19 cellular contexts compared by ENCODE assay signal in the genomic region with DNA sequence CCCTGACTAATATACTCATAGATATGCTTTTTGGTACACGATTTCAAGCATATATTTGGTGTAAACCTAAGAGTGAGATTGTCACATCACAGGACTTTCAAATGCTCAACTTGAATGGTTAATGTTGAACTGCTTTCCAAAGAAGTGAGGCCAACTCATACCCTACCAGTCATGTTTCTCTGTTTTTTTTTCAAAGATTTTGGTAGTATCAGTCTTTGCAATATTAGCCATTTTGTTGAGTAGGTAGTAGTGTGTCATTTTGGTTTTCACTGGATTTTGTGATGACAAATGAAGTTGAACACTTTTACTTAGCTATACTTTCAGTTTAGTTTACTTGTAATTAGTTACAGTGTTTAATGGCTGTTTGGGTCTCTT. TPM values are rescaled to one million over a fixed set of nuclear protein-coding genes. Genes with fewer than 3 reads are reported as not detected.
DNase-seq lines count a peak whose midpoint lies in the region; ATAC-seq, FAIRE-seq and TF ChIP-seq lines count a peak whose summit lies in the region.
"Had no signal": no experiment of that assay in that cellular context is flagged by ENCODE, and none has a peak within 500 bp of the region (broad histone marks: within the 10 kb centered on the region; RNA-seq: fewer than 3 reads in every experiment).

No MANE protein-coding gene starts in this region.

- CTCF ChIA-PET in Calu3 (lab: Charles Lee) = no interaction called here

- DNase-seq in activated T-cell treated with anti-CD3 and anti-CD28 coated beads, Interleukin-2, amount 50 U/mL, for 4 hours = no peak
- DNase-seq in activated T-cell treated with anti-CD3 and anti-CD28 coated beads, Interleukin-2, amount 50 U/mL, for 1 hour = no peak
- DNase-seq in astrocyte (ENCODE audit: low read depth) (no peak), Calu3 (no peak), vagina (ENCODE audit: extremely low spot score in 2 of 2) (no peak)
- no peak for DNase-seq in stimulated activated effector memory CD8-positive, alpha-beta T cell treated with anti-CD3 and anti-CD28 coated beads, Interleukin-12 subunit alpha, Interleukin-12 subunit beta, amount 100 ng/mL, for 72 hours (ENCODE audit: low spot score in 2 of 2)
- DNase-seq in stimulated activated CD4-positive, alpha-beta T cell treated with anti-CD3 and anti-CD28 coated beads, Interleukin-1b, Interleukin-23, amount 100 ng/mL, for 48 hours = no peak
- DNase-seq: ACHN; BE2C; C1 segment of cervical spinal cord; CD4-positive, alpha-beta T cell; DMS79 treated with DMSO at 0.1 percent for 48 hours; GF-D8; HCEC 1CT had no signal

- no peaks in the 10 kb centered on the region for H3K9me3 Mint-ChIP-seq in activated T-cell treated with anti-CD3 and anti-CD28 coated beads, Interleukin-2, amount 50 U/mL, for 4 hours
- H3K9me3 Mint-ChIP-seq in astrocyte (ENCODE audit: unreplicated experiment) (peaks cover 2% of the 10 kb centered on the region), Calu3 (ENCODE audit: low read depth, unreplicated experiment) (no peaks in the 10 kb centered on the region)
- H3K9me3 Mint-ChIP-seq in stimulated activated effector memory CD8-positive, alpha-beta T cell treated with anti-CD3 and anti-CD28 coated beads, Interleukin-12 subunit alpha, Interleukin-12 subunit beta, amount 100 ng/mL, for 72 hours = no peaks in the 10 kb centered on the region
- H3K9me3 Mint-ChIP-seq: CD4-positive, alpha-beta T cell; IgD-negative memory B cell had no signal

- no peaks in the 10 kb centered on the region for H3K36me3 ChIP-seq in astrocyte (ENCODE audit: insufficient read depth, low read length)
- H3K36me3 ChIP-seq in vagina = no peaks in the 10 kb centered on the region
- H3K36me3 ChIP-seq: BE2C had no signal

- H3K9me3 ChIP-seq in astrocyte (ENCODE audit: insufficient read depth, low read depth, low read length) (no peaks in the 10 kb centered on the region), vagina (no peaks in the 10 kb centered on the region)
- H3K9me3 ChIP-seq: BE2C had no signal

- no peak overlapping the region for H3K9ac ChIP-seq in astrocyte (ENCODE audit: low read length)

- no peaks in the 10 kb centered on the region for H4K20me1 ChIP-seq in astrocyte (ENCODE audit: insufficient read depth, low read length)

- peak; percentile 83 to 84 for ATAC-seq in activated T-cell treated with anti-CD3 and anti-CD28 coated beads, Interleukin-2, amount 50 U/mL, for 4 hours
- ATAC-seq in stimulated activated effector memory CD8-positive, alpha-beta T cell treated with anti-CD3 and anti-CD28 coated beads, Interleukin-12 subunit alpha, Interleukin-12 subunit beta, amount 100 ng/mL, for 72 hours = peak; percentile 74
- ATAC-seq: GM23338, HepG2 had no signal

- H3K36me3 Mint-ChIP-seq in activated T-cell treated with anti-CD3 and anti-CD28 coated beads, Interleukin-2, amount 50 U/mL, for 4 hours (ENCODE audit: insufficient read depth) = no peaks in the 10 kb centered on the region
- H3K36me3 Mint-ChIP-seq in astrocyte (ENCODE audit: low read depth, unreplicated experiment) (no peaks in the 10 kb centered on the region), Calu3 (ENCODE audit: insufficient read depth, unreplicated experiment) (peaks cover 9% of the 10 kb centered on the region)
- no peaks in the 10 kb centered on the region for H3K36me3 Mint-ChIP-seq in stimulated activated effector memory CD8-positive, alpha-beta T cell treated with anti-CD3 and anti-CD28 coated beads, Interleukin-12 subunit alpha, Interleukin-12 subunit beta, amount 100 ng/mL, for 72 hours

- no peak overlapping the region for H3K27ac Mint-ChIP-seq in astrocyte (ENCODE audit: unreplicated experiment)
- H3K27ac Mint-ChIP-seq in stimulated activated effector memory CD8-positive, alpha-beta T cell treated with anti-CD3 and anti-CD28 coated beads, Interleukin-12 subunit alpha, Interleukin-12 subunit beta, amount 100 ng/mL, for 72 hours = no peak overlapping the region
- no peak overlapping the region for H3K27ac Mint-ChIP-seq in Calu3 (ENCODE audit: unreplicated experiment)
- H3K27ac Mint-ChIP-seq: CD4-positive, alpha-beta T cell; GM23338; IgD-negative memory B cell had no signal

- H3K27me3 ChIP-seq in astrocyte (ENCODE audit: insufficient read depth, low read length) (no peaks in the 10 kb centered on the region), vagina (no peaks in the 10 kb centered on the region)
- H3K27me3 ChIP-seq: BE2C had no signal

- no peak overlapping the region for H3K4me3 Mint-ChIP-seq in activated T-cell treated with anti-CD3 and anti-CD28 coated beads, Interleukin-2, amount 50 U/mL, for 4 hours
- H3K4me3 Mint-ChIP-seq in astrocyte (ENCODE audit: unreplicated experiment) (no peak overlapping the region), Calu3 (ENCODE audit: low read depth, unreplicated experiment) (no peak overlapping the region)
- H3K4me3 Mint-ChIP-seq in stimulated activated effector memory CD8-positive, alpha-beta T cell treated with anti-CD3 and anti-CD28 coated beads, Interleukin-12 subunit alpha, Interleukin-12 subunit beta, amount 100 ng/mL, for 72 hours = no peak overlapping the region
- H3K4me3 Mint-ChIP-seq: CD4-positive, alpha-beta T cell; GM23338; IgD-negative memory B cell had no signal

- H3K27ac ChIP-seq in astrocyte (ENCODE audit: low read depth, low read length) = no peak overlapping the region
- H3K27ac ChIP-seq in vagina = no peak overlapping the region

- peak; percentile 17 for FAIRE-seq in astrocyte (lab: Jason Lieb, UNC)
- FAIRE-seq: A204.1, H54, HepG2 had no signal

- intact Hi-C loops in Calu3 (cut with micrococcal nuclease; ENCODE audit: unreplicated experiment) = no loop called here
- intact Hi-C loops in vagina (cut with DNase I) = no loop called here

- H3K4me3 ChIP-seq in astrocyte (ENCODE audit: insufficient read depth, low read depth, low read length) (no peak overlapping the region), vagina (no peak overlapping the region)
- H3K4me3 ChIP-seq: GM23338 had no signal

- H3K4me2 ChIP-seq in astrocyte (ENCODE audit: low read length) = no peak overlapping the region
- H3K4me2 ChIP-seq: GM23338 had no signal

- no peak for TF ChIP-seq POLR2A in vagina (IDR thresholded peaks at IDR 0.05)

- H3K79me2 ChIP-seq in astrocyte (ENCODE audit: insufficient read depth, low read length) = no peaks in the 10 kb centered on the region

- peaks cover 4% of the 10 kb centered on the region for H3K4me1 Mint-ChIP-seq in activated T-cell treated with anti-CD3 and anti-CD28 coated beads, Interleukin-2, amount 50 U/mL, for 4 hours (ENCODE audit: low read depth)
- H3K4me1 Mint-ChIP-seq in astrocyte (ENCODE audit: low read depth, unreplicated experiment) (peaks cover 2% of the 10 kb centered on the region), Calu3 (ENCODE audit: low read depth, unreplicated experiment) (peaks cover 17% of the 10 kb centered on the region)
- H3K4me1 Mint-ChIP-seq in stimulated activated effector memory CD8-positive, alpha-beta T cell treated with anti-CD3 and anti-CD28 coated beads, Interleukin-12 subunit alpha, Interleukin-12 subunit beta, amount 100 ng/mL, for 72 hours = no peaks in the 10 kb centered on the region

- H2AFZ ChIP-seq in astrocyte (ENCODE audit: low read depth, low read length) = no peak overlapping the region
- H2AFZ ChIP-seq: GM23338 had no signal

- H3K27me3 Mint-ChIP-seq in activated T-cell treated with anti-CD3 and anti-CD28 coated beads, Interleukin-2, amount 50 U/mL, for 4 hours (ENCODE audit: low read depth) = no peaks in the 10 kb centered on the region
- H3K27me3 Mint-ChIP-seq in astrocyte (ENCODE audit: low read depth, unreplicated experiment) (peaks cover 10% of the 10 kb centered on the region), Calu3 (ENCODE audit: unreplicated experiment) (no peaks in the 10 kb centered on the region)
- H3K27me3 Mint-ChIP-seq: CD4-positive, alpha-beta T cell; IgD-negative memory B cell had no signal

- no peaks in the 10 kb centered on the region for H3K4me1 ChIP-seq in astrocyte (ENCODE audit: insufficient read depth, low read length)
- H3K4me1 ChIP-seq in vagina = peaks cover 3% of the 10 kb centered on the region
- H3K4me1 ChIP-seq: BE2C had no signal

- TF ChIP-seq CTCF in astrocyte (IDR thresholded peaks at IDR 0.05; ENCODE audit: insufficient read depth, low read depth, low read length) = no peak
- no peak for TF ChIP-seq CTCF in Calu3 (IDR thresholded peaks at IDR 0.05; ENCODE audit: unreplicated experiment)
- TF ChIP-seq CTCF in vagina (IDR thresholded peaks at IDR 0.05) = no peak

- BruUV-seq in Calu3 (replicated peaks; lab: Mats Ljungman, UMichigan) = no TSS peak

RNA-seq across cellular contexts. Expression of a gene that starts 12.5 kb away (rescaled TPM):
- total RNA-seq in activated T-cell treated with anti-CD3 and anti-CD28 coated beads, Interleukin-2, amount 50 U/mL, for 4 hours = under 1 TPM; 0.03 to 0.71 (median 0.03) TPM
- total RNA-seq in astrocyte (0.18 and 0.22 TPM in 2 replicates), Calu3 (2022) (80.8 and 86.7 TPM in 2 replicates), vagina (8.1 TPM)
- total RNA-seq: CD4-positive, alpha-beta T cell; HepG2 had no signal
